In the genomic region with DNA sequence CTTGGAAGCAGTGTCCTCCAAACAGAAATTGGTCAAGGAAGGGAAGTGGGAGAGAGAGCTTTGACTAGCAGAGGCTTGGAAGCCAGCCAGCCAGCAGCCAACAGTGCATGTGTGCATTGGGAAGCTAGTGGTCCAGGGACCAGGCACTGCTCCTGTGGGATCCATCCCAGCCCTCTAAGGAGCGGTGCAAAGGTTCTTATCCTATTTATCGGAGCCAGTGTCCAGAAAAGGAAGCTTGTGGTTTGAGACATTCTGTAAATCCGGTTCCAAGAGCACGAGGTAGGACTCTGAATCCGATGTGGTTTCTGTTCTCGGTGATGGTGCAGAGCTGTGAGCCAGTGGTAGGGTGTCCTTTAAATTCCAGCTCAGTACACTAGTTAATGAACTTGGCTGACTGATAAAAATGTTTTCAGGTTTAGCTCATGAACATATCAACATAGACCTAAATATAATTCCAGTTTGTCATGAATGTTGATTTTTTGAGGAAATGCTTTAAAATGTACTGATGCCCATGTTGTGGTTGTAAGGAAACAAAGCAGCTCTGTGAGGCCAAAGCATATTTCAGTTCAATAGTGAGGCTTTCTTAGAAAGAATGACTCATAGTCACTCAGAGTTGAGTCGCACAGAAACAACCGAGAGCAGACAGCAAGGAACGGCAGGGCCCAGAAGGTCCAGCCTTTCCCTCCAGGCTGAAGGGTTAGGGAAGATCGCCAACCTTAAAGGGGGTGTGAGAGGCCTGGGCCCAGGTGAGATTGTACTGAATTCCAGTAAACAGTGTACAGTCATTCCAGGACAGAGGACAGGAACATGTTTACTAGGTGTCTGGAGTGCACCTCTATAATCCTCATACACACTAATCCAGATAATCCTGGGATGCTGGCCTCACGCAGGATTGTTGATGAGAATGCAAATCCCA, we compare ENCODE assay signal across 8 cellular contexts. TPM values are rescaled to one million over a fixed set of nuclear protein-coding genes. Genes with fewer than 3 reads are reported as not detected.
DNase-seq lines count a peak whose midpoint lies in the region; ATAC-seq lines count a peak whose summit lies in the region.

No MANE protein-coding gene starts in this region.

- DNase-seq in DMS53 (lab: John Stamatoyannopoulos, UW) (peak; percentile 25), DMS53 treated with DMSO at 0.1 percent for 48 hours (lab: John Stamatoyannopoulos, UW; ENCODE audit: unreplicated experiment) (no peak), foreskin melanocyte (peak; percentile 98), posterior cingulate gyrus (peak in 6 of 10 donors; percentile 35 to 73 (median 50)), NOMO-1 treated with dmso at 0.1 percent for 144 hours (lab: John Stamatoyannopoulos, UW; ENCODE audit: unreplicated experiment) (no peak)
- peak; percentile 38 for DNase-seq in activated CD8-positive, alpha-beta T cell treated with anti-CD3 and anti-CD28 coated beads, Interleukin-2, amount 10 ng/mL, durations not matched to agents 7 days and 5 days

- H3K36me3 Mint-ChIP-seq in activated CD8-positive, alpha-beta T cell treated with anti-CD3 and anti-CD28 coated beads, Interleukin-2, amount 10 ng/mL, durations not matched to agents 7 days and 5 days (ENCODE audit: low read depth) = peaks cover 35% of the 10 kb centered on the region

- CTCF ChIA-PET in activated CD8-positive, alpha-beta T cell treated with anti-CD3 and anti-CD28 coated beads, Interleukin-2, amount 10 ng/mL, durations not matched to agents 7 days and 5 days (lab: Charles Lee) = interaction anchor here (0.6 to 2.0 kb wide), 5 partner anchors 11 to 113 kb away, joined by 3 to 9 read pairs (median 4); no protein-coding TSS in a partner anchor

- peaks cover 23% of the 10 kb centered on the region for H3K4me1 Mint-ChIP-seq in activated CD8-positive, alpha-beta T cell treated with anti-CD3 and anti-CD28 coated beads, Interleukin-2, amount 10 ng/mL, durations not matched to agents 7 days and 5 days (ENCODE audit: low read depth)

- H3K9me3 Mint-ChIP-seq in activated CD8-positive, alpha-beta T cell treated with anti-CD3 and anti-CD28 coated beads, Interleukin-2, amount 10 ng/mL, durations not matched to agents 7 days and 5 days (ENCODE audit: insufficient read depth) = no peaks in the 10 kb centered on the region

- no peaks in the 10 kb centered on the region for H3K27me3 Mint-ChIP-seq in activated CD8-positive, alpha-beta T cell treated with anti-CD3 and anti-CD28 coated beads, Interleukin-2, amount 10 ng/mL, durations not matched to agents 7 days and 5 days (ENCODE audit: low read depth)

- intact Hi-C loops in posterior cingulate gyrus (cut with DNase I) = loop anchor here (10.0 kb wide), 1 partner anchor 112 kb away; no protein-coding TSS in a partner anchor

- peak overlapping the region; percentile 78 for H3K27ac Mint-ChIP-seq in activated CD8-positive, alpha-beta T cell treated with anti-CD3 and anti-CD28 coated beads, Interleukin-2, amount 10 ng/mL, durations not matched to agents 7 days and 5 days

- POLR2A ChIA-PET in activated CD8-positive, alpha-beta T cell treated with anti-CD3 and anti-CD28 coated beads, Interleukin-2, amount 10 ng/mL, durations not matched to agents 7 days and 5 days (lab: Charles Lee) = interaction anchor here (0.6 to 1.1 kb wide), 2 partner anchors 15 to 68 kb away, joined by 3 to 4 read pairs; no protein-coding TSS in a partner anchor

- no peak overlapping the region for H3K4me3 Mint-ChIP-seq in activated CD8-positive, alpha-beta T cell treated with anti-CD3 and anti-CD28 coated beads, Interleukin-2, amount 10 ng/mL, durations not matched to agents 7 days and 5 days

- ATAC-seq in HG03442 (IDR thresholded peaks at IDR 0.05; ENCODE audit: unreplicated experiment) (peak; percentile 67), HG03342 (IDR thresholded peaks at IDR 0.05; ENCODE audit: unreplicated experiment) (no peak)
- peak; percentile 77 for ATAC-seq in activated CD8-positive, alpha-beta T cell treated with anti-CD3 and anti-CD28 coated beads, Interleukin-2, amount 10 ng/mL, durations not matched to agents 7 days and 5 days

RNA-seq across cellular contexts. Expression of a gene that starts 21.5 kb away (rescaled TPM):
- 1 to 10 TPM; 6.3 to 8.3 TPM for total RNA-seq in activated CD8-positive, alpha-beta T cell treated with anti-CD3 and anti-CD28 coated beads, Interleukin-2, amount 10 ng/mL, durations not matched to agents 7 days and 5 days

Comparison
In these comparisons a context has a peak if more than half of its experiments do, and no peak if none do; other contexts are left out.
1. DNase-seq: peak in DMS53 (single experiment), activated CD8-positive, alpha-beta T cell treated with anti-CD3 and anti-CD28 coated beads, Interleukin-2, amount 10 ng/mL, durations not matched to agents 7 days and 5 days (single experiment), foreskin melanocyte (single experiment) and posterior cingulate gyrus (6 of 10); none in DMS53 treated with DMSO at 0.1 percent for 48 hours (single experiment) and NOMO-1 treated with dmso at 0.1 percent for 144 hours (single experiment).